In the genomic region with DNA sequence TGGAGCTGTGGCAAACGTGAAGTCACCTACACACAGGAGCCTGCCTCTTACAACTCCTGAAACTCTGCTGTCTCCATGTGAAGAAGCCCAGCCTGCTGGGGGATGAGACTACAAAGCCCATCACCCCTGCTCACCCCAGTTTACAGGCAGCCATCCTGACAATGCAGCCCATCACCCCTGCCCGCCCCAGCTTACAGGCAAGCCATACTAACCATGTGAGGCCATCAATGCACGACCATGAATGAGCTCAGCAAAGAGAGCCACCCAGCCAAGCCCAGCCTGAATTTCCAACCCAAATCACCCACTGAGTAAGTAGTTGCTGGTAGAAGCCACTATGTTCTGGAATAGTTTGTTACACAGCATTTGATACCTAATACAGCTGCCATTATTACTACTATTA, we compare ENCODE assay signal across 32 cellular contexts.
"Had no signal": no experiment of that assay in that cellular context is flagged by ENCODE, and none has a peak within 500 bp of the region (broad histone marks: within the 10 kb centered on the region; RNA-seq: fewer than 3 reads in every experiment).

No MANE protein-coding gene starts in this region.

- H3K4me1 ChIP-seq: ascending aorta, breast epithelium, colonic mucosa had no signal

- H3K27me3 Mint-ChIP-seq: activated CD8-positive, alpha-beta memory T cell treated with anti-CD3 and anti-CD28 coated beads, Interleukin-2, amount 10 ng/mL, durations not matched to agents 7 days and 5 days; activated CD8-positive, alpha-beta T cell treated with anti-CD3 and anti-CD28 coated beads for 36 hours had no signal

- H3K36me3 ChIP-seq: ascending aorta, breast epithelium, cardiac muscle cell, colonic mucosa, heart right ventricle had no signal

- H3K9me3 Mint-ChIP-seq: activated CD8-positive, alpha-beta T cell treated with anti-CD3 and anti-CD28 coated beads for 36 hours; activated naive CD4-positive, alpha-beta T cell treated with anti-CD3 and anti-CD28 coated beads, Interleukin-2, amount 10 ng/mL, durations not matched to agents 7 days and 5 days; activated naive CD4-positive, alpha-beta T cell treated with anti-CD3 and anti-CD28 coated beads, Interleukin-2, amount 50 U/mL, for 72 hours; activated naive CD8-positive, alpha-beta T cell treated with anti-CD3 and anti-CD28 coated beads, Interleukin-2, amount 10 ng/mL, durations not matched to agents 7 days and 5 days; activated T-cell treated with anti-CD3 and anti-CD28 coated beads, Interleukin-2, amount 50 U/mL, for 72 hours; brain; dendritic cell treated with granulocyte-macrophage colony-stimulating factor and Interleukin-4, amounts not matched to agents 40 ng/mL and 50 ng/mL, for 4 days; endodermal cell; T-helper 2 cell treated with Interferon-gamma antibody and Interleukin-4, amounts not matched to agents 5 μg/mL and 100 μg/mL, for 36 hours had no signal

- H3K36me3 Mint-ChIP-seq: activated CD8-positive, alpha-beta memory T cell treated with anti-CD3 and anti-CD28 coated beads, Interleukin-2, amount 10 ng/mL, durations not matched to agents 7 days and 5 days; activated naive CD4-positive, alpha-beta T cell treated with anti-CD3 and anti-CD28 coated beads, Interleukin-2, amount 10 ng/mL, durations not matched to agents 7 days and 5 days; activated naive CD4-positive, alpha-beta T cell treated with anti-CD3 and anti-CD28 coated beads, Interleukin-2, amount 50 U/mL, for 72 hours; activated naive CD8-positive, alpha-beta T cell treated with anti-CD3 and anti-CD28 coated beads, Interleukin-2, amount 10 ng/mL, durations not matched to agents 7 days and 5 days; brain had no signal

- H3K27ac Mint-ChIP-seq: activated CD8-positive, alpha-beta memory T cell treated with anti-CD3 and anti-CD28 coated beads, Interleukin-2, amount 10 ng/mL, durations not matched to agents 7 days and 5 days; activated CD8-positive, alpha-beta T cell treated with anti-CD3 and anti-CD28 coated beads for 36 hours; activated naive CD4-positive, alpha-beta T cell treated with anti-CD3 and anti-CD28 coated beads, Interleukin-2, amount 10 ng/mL, durations not matched to agents 7 days and 5 days; activated naive CD4-positive, alpha-beta T cell treated with anti-CD3 and anti-CD28 coated beads, Interleukin-2, amount 50 U/mL, for 72 hours; activated naive CD8-positive, alpha-beta T cell treated with anti-CD3 and anti-CD28 coated beads, Interleukin-2, amount 10 ng/mL, durations not matched to agents 7 days and 5 days; activated T-cell treated with anti-CD3 and anti-CD28 coated beads, Interleukin-2, amount 50 U/mL, for 72 hours; dendritic cell treated with granulocyte-macrophage colony-stimulating factor and Interleukin-4, amounts not matched to agents 40 ng/mL and 50 ng/mL, for 4 days; endodermal cell; T-helper 17 cell; T-helper 2 cell treated with Interferon-gamma antibody and Interleukin-4, amounts not matched to agents 5 μg/mL and 100 μg/mL, for 36 hours had no signal

- H3K4me3 Mint-ChIP-seq: activated CD8-positive, alpha-beta memory T cell treated with anti-CD3 and anti-CD28 coated beads, Interleukin-2, amount 10 ng/mL, durations not matched to agents 7 days and 5 days; activated CD8-positive, alpha-beta T cell treated with anti-CD3 and anti-CD28 coated beads for 36 hours; activated naive CD4-positive, alpha-beta T cell treated with anti-CD3 and anti-CD28 coated beads, Interleukin-2, amount 10 ng/mL, durations not matched to agents 7 days and 5 days; activated naive CD8-positive, alpha-beta T cell treated with anti-CD3 and anti-CD28 coated beads, Interleukin-2, amount 10 ng/mL, durations not matched to agents 7 days and 5 days; activated T-cell treated with anti-CD3 and anti-CD28 coated beads, Interleukin-2, amount 50 U/mL, for 72 hours; brain; dendritic cell treated with granulocyte-macrophage colony-stimulating factor and Interleukin-4, amounts not matched to agents 40 ng/mL and 50 ng/mL, for 4 days; endodermal cell; T-helper 17 cell; T-helper 2 cell treated with Interferon-gamma antibody and Interleukin-4, amounts not matched to agents 5 μg/mL and 100 μg/mL, for 36 hours had no signal

- ATAC-seq: activated CD8-positive, alpha-beta memory T cell treated with anti-CD3 and anti-CD28 coated beads, Interleukin-2, amount 10 ng/mL, durations not matched to agents 7 days and 5 days; activated CD8-positive, alpha-beta T cell treated with anti-CD3 and anti-CD28 coated beads for 36 hours; activated naive CD4-positive, alpha-beta T cell treated with anti-CD3 and anti-CD28 coated beads, Interleukin-2, amount 50 U/mL, for 72 hours; activated T-cell treated with anti-CD3 and anti-CD28 coated beads, Interleukin-2, amount 50 U/mL, for 72 hours; esophagus mucosa; heart right ventricle; T-helper 17 cell had no signal

- H3K27me3 ChIP-seq: ascending aorta, breast epithelium, cardiac muscle cell, colonic mucosa had no signal

- H3K9me3 ChIP-seq: ascending aorta, breast epithelium, colonic mucosa had no signal

- DNase-seq: activated CD4-positive, alpha-beta T cell treated with anti-CD3 and anti-CD28 coated beads for 1 hour; activated CD4-positive, alpha-beta T cell treated with anti-CD3 and anti-CD28 coated beads for 4 hours; activated CD4-positive, alpha-beta T cell treated with anti-CD3 and anti-CD28 coated beads, Interleukin-2, amount 50 U/mL, for 1 hour; activated CD4-positive, alpha-beta T cell treated with anti-CD3 and anti-CD28 coated beads, Interleukin-2, amount 50 U/mL, for 48 hours; activated CD8-positive, alpha-beta memory T cell treated with anti-CD3 and anti-CD28 coated beads, Interleukin-2, amount 10 ng/mL, durations not matched to agents 7 days and 5 days; activated CD8-positive, alpha-beta memory T cell treated with anti-CD3 and anti-CD28 coated beads, Interleukin-2, amount 50 U/mL, for 4 hours; activated CD8-positive, alpha-beta T cell treated with anti-CD3 and anti-CD28 coated beads for 36 hours; activated gamma-delta T cell; activated naive CD4-positive, alpha-beta T cell; activated naive CD4-positive, alpha-beta T cell treated with anti-CD3 and anti-CD28 coated beads, Interleukin-2, amount 10 ng/mL, durations not matched to agents 7 days and 5 days; activated naive CD8-positive, alpha-beta T cell treated with anti-CD3 and anti-CD28 coated beads, Interleukin-2, amount 10 ng/mL, durations not matched to agents 7 days and 5 days; activated T-cell treated with anti-CD3 and anti-CD28 coated beads, Interleukin-2, amount 50 U/mL, for 1 hour; activated T-cell treated with anti-CD3 and anti-CD28 coated beads, Interleukin-2, amount 50 U/mL, for 72 hours; central memory CD4-positive, alpha-beta T cell; cerebellar nuclear complex; colonic mucosa; dorsolateral prefrontal cortex; effector memory CD4-positive, alpha-beta T cell; endodermal cell; foreskin fibroblast; heart right ventricle; T-helper 1 cell; T-helper 17 cell; T1000 had no signal

- H3K4me3 ChIP-seq: ascending aorta, breast epithelium, cardiac muscle cell, colonic mucosa, dorsolateral prefrontal cortex, heart right ventricle had no signal
